21 cellular contexts compared by ENCODE assay signal in the genomic region with DNA sequence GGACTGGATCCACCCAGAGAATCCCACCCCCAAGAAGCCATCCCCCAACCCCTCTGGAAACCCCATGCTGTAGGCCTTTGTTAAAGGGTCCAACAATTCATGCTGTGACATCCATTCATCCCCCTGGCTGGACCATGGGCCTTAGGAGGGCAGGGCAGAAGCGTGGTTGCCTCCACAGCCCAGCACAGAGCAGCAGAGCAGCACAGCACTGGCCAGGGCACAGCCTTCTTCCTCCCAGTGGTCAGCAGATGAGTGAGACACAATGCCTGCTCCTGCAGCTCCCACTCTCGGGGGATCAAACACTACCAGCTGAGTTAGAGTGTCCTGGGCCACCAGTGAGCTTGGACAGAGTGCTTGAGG.
DNase-seq lines count a peak whose midpoint lies in the region; ATAC-seq and TF ChIP-seq lines count a peak whose summit lies in the region.
"Had no signal": no experiment of that assay in that cellular context is flagged by ENCODE, and none has a peak within 500 bp of the region (broad histone marks: within the 10 kb centered on the region; RNA-seq: fewer than 3 reads in every experiment).

No MANE protein-coding gene starts in this region.

- DNase-seq in Caco-2 (no peak), chondrocyte (ENCODE audit: low spot score) (peak; percentile 58), right lobe of liver (no peak), osteoblast (ENCODE audit: insufficient read length, low spot score, missing footprints) (peak; percentile 77), mucosa of gallbladder (ENCODE audit: low spot score) (no peak), lower lobe of right lung (no peak), NCI-H2081 treated with DMSO at 0.1 percent for 48 hours (lab: John Stamatoyannopoulos, UW) (no peak)
- DNase-seq: CD4-positive, CD25-positive, alpha-beta regulatory T cell; DMS53; H9; MM.1S; NCI-H2029; NCI-H446 treated with DMSO at 0.1 percent for 48 hours; NCI-H526; NCI-H82; NK-92 treated with Interleukin-12 subunit alpha and Interleukin-12 subunit beta, amount 100 ng/mL, for 24 hours; PC-9; SHP77 had no signal

- H3K27ac ChIP-seq in right lobe of liver = peak overlapping the region in 2 of 3 donors; percentile 71 to 88
- no peak overlapping the region for H3K27ac ChIP-seq in osteoblast (ENCODE audit: low read depth, low read length)
- H3K27ac ChIP-seq in lower lobe of right lung = no peak overlapping the region
- H3K27ac ChIP-seq: BLaER1, KMS-11, PC-9 had no signal

- no peaks in the 10 kb centered on the region for H3K36me3 Mint-ChIP-seq in Caco-2 (ENCODE audit: insufficient read depth, unreplicated experiment)
- no peaks in the 10 kb centered on the region for H3K36me3 Mint-ChIP-seq in chondrocyte (ENCODE audit: low read depth)
- H3K36me3 Mint-ChIP-seq: CD4-positive, CD25-positive, alpha-beta regulatory T cell had no signal

- no peaks in the 10 kb centered on the region for H3K27me3 Mint-ChIP-seq in Caco-2 (ENCODE audit: insufficient read depth, unreplicated experiment)
- no peaks in the 10 kb centered on the region for H3K27me3 Mint-ChIP-seq in chondrocyte (ENCODE audit: low read depth)
- H3K27me3 Mint-ChIP-seq: CD4-positive, CD25-positive, alpha-beta regulatory T cell had no signal

- H3K9me3 Mint-ChIP-seq in Caco-2 (ENCODE audit: unreplicated experiment) (peaks cover 7% of the 10 kb centered on the region), chondrocyte (ENCODE audit: low read depth) (no peaks in the 10 kb centered on the region)

- TF ChIP-seq CTCF in Caco-2 (IDR thresholded peaks at IDR 0.05; ENCODE audit: insufficient read depth in 1 of 2, low read depth in 1 of 2, low read length in 1 of 2, severe bottlenecking in 1 of 2, unreplicated experiment in 1 of 2) (no peak), chondrocyte (IDR thresholded peaks at IDR 0.05) (no peak), right lobe of liver (IDR thresholded peaks at IDR 0.05) (no peak), osteoblast (IDR thresholded peaks at IDR 0.05; ENCODE audit: extremely low read depth, low read depth, low read length) (no peak), lower lobe of right lung (IDR thresholded peaks at IDR 0.05) (no peak)

- H3K36me3 ChIP-seq in Caco-2 (ENCODE audit: control insufficient read depth, insufficient read depth, low read length) (no peaks in the 10 kb centered on the region), right lobe of liver (no peaks in the 10 kb centered on the region), osteoblast (ENCODE audit: insufficient read depth, low read length) (no peaks in the 10 kb centered on the region), lower lobe of right lung (no peaks in the 10 kb centered on the region)
- H3K36me3 ChIP-seq: BLaER1 had no signal

- WGBS in right lobe of liver (ENCODE audit: insufficient coverage, low coverage, low lambda C conversion rate, missing lambda C conversion rate) = 75% methylated on average over 1 of the region's 2 CpGs

- no peak for TF ChIP-seq POLR2A in right lobe of liver (IDR thresholded peaks at IDR 0.05)

- H3K27me3 ChIP-seq in Caco-2 (replicated peaks; ENCODE audit: control insufficient read depth, insufficient read depth, low read length) (no peaks in the 10 kb centered on the region), right lobe of liver (no peaks in the 10 kb centered on the region), osteoblast (ENCODE audit: insufficient read depth, low read length) (no peaks in the 10 kb centered on the region), lower lobe of right lung (ENCODE audit: low read depth) (no peaks in the 10 kb centered on the region)
- H3K27me3 ChIP-seq: BLaER1 had no signal

- POLR2A ChIA-PET in Caco-2 (lab: Charles Lee) = no interaction called here

- H2AFZ ChIP-seq in osteoblast (ENCODE audit: low read length) = no peak overlapping the region
- H2AFZ ChIP-seq: PC-9 had no signal

- H3K79me2 ChIP-seq in osteoblast (ENCODE audit: insufficient read depth, low read length) = no peaks in the 10 kb centered on the region

- H3K9me3 ChIP-seq in Caco-2 (no peaks in the 10 kb centered on the region), right lobe of liver (no peaks in the 10 kb centered on the region), osteoblast (ENCODE audit: low read depth, low read length) (no peaks in the 10 kb centered on the region), lower lobe of right lung (no peaks in the 10 kb centered on the region)
- H3K9me3 ChIP-seq: BLaER1 had no signal

- no peak overlapping the region for H3K4me3 Mint-ChIP-seq in Caco-2 (ENCODE audit: unreplicated experiment)
- H3K4me3 Mint-ChIP-seq in chondrocyte (ENCODE audit: unreplicated experiment) = no peak overlapping the region
- H3K4me3 Mint-ChIP-seq: CD4-positive, CD25-positive, alpha-beta regulatory T cell; H9 had no signal

- no peak overlapping the region for H3K4me2 ChIP-seq in osteoblast (ENCODE audit: insufficient read depth, low read length)
- H3K4me2 ChIP-seq: BLaER1, KMS-11, PC-9 had no signal

- no TSS peak for BruUV-seq in Caco-2 (replicated peaks; lab: Mats Ljungman, UMichigan)

- peak; percentile 15 to 50 (median 33) for ATAC-seq in right lobe of liver
- no peak for ATAC-seq in GM21447 (IDR thresholded peaks at IDR 0.05; ENCODE audit: unreplicated experiment)
- no peak for ATAC-seq in lower lobe of right lung

- H3K4me1 Mint-ChIP-seq in Caco-2 (ENCODE audit: low read depth, unreplicated experiment) = peaks cover 7% of the 10 kb centered on the region
- H3K4me1 Mint-ChIP-seq in chondrocyte (ENCODE audit: low read depth) = peaks cover 11% of the 10 kb centered on the region
- H3K4me1 Mint-ChIP-seq: CD4-positive, CD25-positive, alpha-beta regulatory T cell had no signal

- no peaks in the 10 kb centered on the region for H3K4me1 ChIP-seq in Caco-2
- H3K4me1 ChIP-seq in right lobe of liver = peaks cover 0 to 32% (median 11%) of the 10 kb centered on the region in 4 donors
- H3K4me1 ChIP-seq in osteoblast (ENCODE audit: insufficient read depth, low read length) = peaks cover 19% of the 10 kb centered on the region
- no peaks in the 10 kb centered on the region for H3K4me1 ChIP-seq in lower lobe of right lung

- no peak overlapping the region for H3K4me3 ChIP-seq in Caco-2 (ENCODE audit: low read depth, low read length)
- H3K4me3 ChIP-seq in right lobe of liver = no peak overlapping the region
- H3K4me3 ChIP-seq in osteoblast (ENCODE audit: insufficient read depth, low read length) = no peak overlapping the region
- no peak overlapping the region for H3K4me3 ChIP-seq in lower lobe of right lung
- H3K4me3 ChIP-seq: BLaER1, PC-9 had no signal

- CTCF ChIA-PET in Caco-2 (lab: Charles Lee) = no interaction called here

- H3K27ac Mint-ChIP-seq in Caco-2 (ENCODE audit: unreplicated experiment) = peak overlapping the region; percentile 24
- H3K27ac Mint-ChIP-seq in chondrocyte (ENCODE audit: unreplicated experiment) = no peak overlapping the region
- H3K27ac Mint-ChIP-seq: CD4-positive, CD25-positive, alpha-beta regulatory T cell; H9 had no signal

- no peaks in the 10 kb centered on the region for H4K20me1 ChIP-seq in osteoblast (ENCODE audit: insufficient read depth, low read length)
- H4K20me1 ChIP-seq: BLaER1 had no signal

- intact Hi-C loops in Caco-2 (cut with micrococcal nuclease; ENCODE audit: unreplicated experiment) (no loop called here), right lobe of liver (cut with DNase I) (no loop called here), lower lobe of right lung (cut with DNase I) (no loop called here)

Comparison
In these comparisons a context has a peak if more than half of its experiments do, and no peak if none do; other contexts are left out.
1. DNase-seq: peak in chondrocyte (single experiment) and osteoblast (single experiment); none in Caco-2 (0 of 2), right lobe of liver (0 of 3), mucosa of gallbladder (single experiment), lower lobe of right lung (single experiment) and NCI-H2081 treated with DMSO at 0.1 percent for 48 hours (single experiment).
2. ATAC-seq: peak in right lobe of liver (4 of 4); none in GM21447 (single experiment) and lower lobe of right lung (0 of 2).
3. H3K27ac ChIP-seq: peak in right lobe of liver (2 of 3); none in osteoblast (single experiment) and lower lobe of right lung (single experiment).